35 cellular contexts compared by ENCODE assay signal in genomic region chr18:79450289-79450920, GRCh38.
"Had no signal": no experiment of that assay in that cellular context is flagged by ENCODE, and none has a peak within 500 bp of the region (broad histone marks: within the 10 kb centered on the region; RNA-seq: fewer than 3 reads in every experiment).

No MANE protein-coding gene starts in this region.

- DNase-seq: activated CD4-positive, alpha-beta memory T cell treated with anti-CD3 and anti-CD28 coated beads, Interleukin-2, amount 10 ng/mL, durations not matched to agents 7 days and 5 days; activated CD4-positive, alpha-beta T cell treated with anti-CD3 and anti-CD28 coated beads for 1 hour; activated CD4-positive, alpha-beta T cell treated with anti-CD3 and anti-CD28 coated beads for 36 hours; activated CD4-positive, alpha-beta T cell treated with anti-CD3 and anti-CD28 coated beads for 48 hours; activated CD4-positive, alpha-beta T cell treated with anti-CD3 and anti-CD28 coated beads, Interleukin-2, amount 10 ng/mL, durations not matched to agents 7 days and 5 days; activated CD4-positive, alpha-beta T cell treated with anti-CD3 and anti-CD28 coated beads, Interleukin-2, amount 50 U/mL, for 48 hours; activated CD4-positive, CD25-positive, alpha-beta regulatory T cell; activated CD8-positive, alpha-beta memory T cell treated with anti-CD3 and anti-CD28 coated beads for 24 hours; activated CD8-positive, alpha-beta memory T cell treated with anti-CD3 and anti-CD28 coated beads, Interleukin-2, amount 10 ng/mL, durations not matched to agents 7 days and 5 days; activated CD8-positive, alpha-beta memory T cell treated with anti-CD3 and anti-CD28 coated beads, Interleukin-2, amount 50 U/mL, for 48 hours; activated CD8-positive, alpha-beta T cell treated with anti-CD3 and anti-CD28 coated beads, Interleukin-2, amount 10 ng/mL, durations not matched to agents 7 days and 5 days; activated effector memory CD4-positive, alpha-beta T cell treated with anti-CD3 and anti-CD28 coated beads, Interleukin-2, amount 50 U/mL, for 16 hours; activated gamma-delta T cell treated with Interleukin-2 at 50 U/mL for 16 hours; activated naive CD4-positive, alpha-beta T cell; activated naive CD4-positive, alpha-beta T cell treated with anti-CD3 and anti-CD28 coated beads for 36 hours; activated naive CD4-positive, alpha-beta T cell treated with anti-CD3 and anti-CD28 coated beads, Interleukin-2, amount 50 U/mL, for 16 hours; activated naive CD8-positive, alpha-beta T cell treated with anti-CD3 and anti-CD28 coated beads for 36 hours; activated T-cell treated with anti-CD3 and anti-CD28 coated beads, Interleukin-2, amount 50 U/mL, for 24 hours; activated T-cell treated with anti-CD3 and anti-CD28 coated beads, Interleukin-2, amount 50 U/mL, for 48 hours; adrenal gland; amniotic stem cell; aorta; body of pancreas; brain microvascular endothelial cell; central memory CD4-positive, alpha-beta T cell; T-cell; T-helper 2 cell; T-helper 9 cell had no signal

- H3K4me3 ChIP-seq: adrenal gland, body of pancreas, breast epithelium had no signal

- H3K9me3 Mint-ChIP-seq: activated CD4-positive, alpha-beta memory T cell treated with anti-CD3 and anti-CD28 coated beads, Interleukin-2, amount 10 ng/mL, durations not matched to agents 7 days and 5 days; activated CD4-positive, alpha-beta T cell treated with anti-CD3 and anti-CD28 coated beads, Interleukin-2, amount 10 ng/mL, durations not matched to agents 7 days and 5 days; activated naive CD4-positive, alpha-beta T cell treated with anti-CD3 and anti-CD28 coated beads for 36 hours; activated naive CD4-positive, alpha-beta T cell treated with anti-CD3 and anti-CD28 coated beads, Interleukin-2, amount 50 U/mL, for 72 hours; activated naive CD8-positive, alpha-beta T cell treated with anti-CD3 and anti-CD28 coated beads for 36 hours; activated T-cell treated with anti-CD3 and anti-CD28 coated beads, Interleukin-2, amount 50 U/mL, for 24 hours; T-cell; T-helper 2 cell treated with Interferon-gamma antibody and Interleukin-4, amounts not matched to agents 5 μg/mL and 100 μg/mL, for 36 hours had no signal

- H3K4me1 Mint-ChIP-seq: activated CD8-positive, alpha-beta memory T cell treated with anti-CD3 and anti-CD28 coated beads, Interleukin-2, amount 10 ng/mL, durations not matched to agents 7 days and 5 days; activated naive CD8-positive, alpha-beta T cell treated with anti-CD3 and anti-CD28 coated beads for 36 hours had no signal

- H3K9me3 ChIP-seq: adrenal gland, body of pancreas, breast epithelium had no signal

- H3K27me3 Mint-ChIP-seq: activated CD4-positive, alpha-beta memory T cell treated with anti-CD3 and anti-CD28 coated beads, Interleukin-2, amount 10 ng/mL, durations not matched to agents 7 days and 5 days; activated CD4-positive, alpha-beta T cell treated with anti-CD3 and anti-CD28 coated beads for 36 hours; activated CD4-positive, alpha-beta T cell treated with anti-CD3 and anti-CD28 coated beads, Interleukin-2, amount 10 ng/mL, durations not matched to agents 7 days and 5 days; activated CD8-positive, alpha-beta memory T cell treated with anti-CD3 and anti-CD28 coated beads, Interleukin-2, amount 10 ng/mL, durations not matched to agents 7 days and 5 days; activated naive CD8-positive, alpha-beta T cell treated with anti-CD3 and anti-CD28 coated beads for 36 hours; activated T-cell treated with anti-CD3 and anti-CD28 coated beads, Interleukin-2, amount 50 U/mL, for 24 hours; T-cell had no signal

- H3K4me3 Mint-ChIP-seq: activated CD4-positive, alpha-beta memory T cell treated with anti-CD3 and anti-CD28 coated beads, Interleukin-2, amount 10 ng/mL, durations not matched to agents 7 days and 5 days; activated CD4-positive, alpha-beta T cell treated with anti-CD3 and anti-CD28 coated beads for 36 hours; activated CD4-positive, alpha-beta T cell treated with anti-CD3 and anti-CD28 coated beads, Interleukin-2, amount 10 ng/mL, durations not matched to agents 7 days and 5 days; activated CD8-positive, alpha-beta memory T cell treated with anti-CD3 and anti-CD28 coated beads, Interleukin-2, amount 10 ng/mL, durations not matched to agents 7 days and 5 days; activated CD8-positive, alpha-beta T cell treated with anti-CD3 and anti-CD28 coated beads, Interleukin-2, amount 10 ng/mL, durations not matched to agents 7 days and 5 days; activated naive CD4-positive, alpha-beta T cell treated with anti-CD3 and anti-CD28 coated beads for 36 hours; activated naive CD8-positive, alpha-beta T cell treated with anti-CD3 and anti-CD28 coated beads for 36 hours; activated T-cell treated with anti-CD3 and anti-CD28 coated beads, Interleukin-2, amount 50 U/mL, for 24 hours; T-cell; T-helper 2 cell treated with Interferon-gamma antibody and Interleukin-4, amounts not matched to agents 5 μg/mL and 100 μg/mL, for 36 hours had no signal

- ATAC-seq: activated CD4-positive, alpha-beta T cell treated with anti-CD3 and anti-CD28 coated beads for 36 hours; activated CD4-positive, CD25-positive, alpha-beta regulatory T cell treated with anti-CD3 and anti-CD28 coated beads, Interleukin-2, amount 50 U/mL, for 24 hours; activated CD8-positive, alpha-beta memory T cell treated with anti-CD3 and anti-CD28 coated beads, Interleukin-2, amount 10 ng/mL, durations not matched to agents 7 days and 5 days; activated CD8-positive, alpha-beta T cell treated with anti-CD3 and anti-CD28 coated beads, Interleukin-2, amount 10 ng/mL, durations not matched to agents 7 days and 5 days; activated naive CD4-positive, alpha-beta T cell treated with anti-CD3 and anti-CD28 coated beads, Interleukin-2, amount 50 U/mL, for 72 hours; body of pancreas; T-cell had no signal

- H3K36me3 Mint-ChIP-seq: activated CD8-positive, alpha-beta memory T cell treated with anti-CD3 and anti-CD28 coated beads, Interleukin-2, amount 10 ng/mL, durations not matched to agents 7 days and 5 days had no signal

- FAIRE-seq: astrocyte, TTC549 had no signal

- H3K4me1 ChIP-seq: adrenal gland, body of pancreas, breast epithelium had no signal

- H3K27ac ChIP-seq: adrenal gland, body of pancreas, brain microvascular endothelial cell, breast epithelium, VCaP had no signal

- H3K36me3 ChIP-seq: brain microvascular endothelial cell, breast epithelium had no signal

- H3K27me3 ChIP-seq: adrenal gland, body of pancreas, brain microvascular endothelial cell, breast epithelium had no signal

- H3K27ac Mint-ChIP-seq: activated CD4-positive, alpha-beta memory T cell treated with anti-CD3 and anti-CD28 coated beads, Interleukin-2, amount 10 ng/mL, durations not matched to agents 7 days and 5 days; activated CD4-positive, alpha-beta T cell treated with anti-CD3 and anti-CD28 coated beads for 36 hours; activated CD4-positive, alpha-beta T cell treated with anti-CD3 and anti-CD28 coated beads, Interleukin-2, amount 10 ng/mL, durations not matched to agents 7 days and 5 days; activated CD8-positive, alpha-beta memory T cell treated with anti-CD3 and anti-CD28 coated beads, Interleukin-2, amount 10 ng/mL, durations not matched to agents 7 days and 5 days; activated CD8-positive, alpha-beta T cell treated with anti-CD3 and anti-CD28 coated beads, Interleukin-2, amount 10 ng/mL, durations not matched to agents 7 days and 5 days; activated naive CD8-positive, alpha-beta T cell treated with anti-CD3 and anti-CD28 coated beads for 36 hours; T-cell; T-helper 2 cell treated with Interferon-gamma antibody and Interleukin-4, amounts not matched to agents 5 μg/mL and 100 μg/mL, for 36 hours had no signal
